In genomic region chr13:39765801-39766463, GRCh38 we compare ENCODE assay signal across 8 cellular contexts.
A peak's percentile ranks its signal among the peaks of the same experiment; 100 is the strongest.
DNase-seq lines count a peak whose midpoint lies in the region.

No MANE protein-coding gene starts in this region.

- peak; percentile 16 for DNase-seq in H4 (ENCODE audit: low spot score)
- DNase-seq in NCI-H345 (lab: John Stamatoyannopoulos, UW): peak; percentile 71
- peak; percentile 79 for DNase-seq in astrocyte of the hippocampus (ENCODE audit: low read depth, low spot score)
- DNase-seq in kidney tubule cell (ENCODE audit: low spot score): peak; percentile 21
- peak; percentile 66 for DNase-seq in superior temporal gyrus (ENCODE audit: extremely low spot score)
- DNase-seq in AML-193 (lab: John Stamatoyannopoulos, UW): no peak
- DNase-seq in SKM-1 treated with dmso at 0.1 percent for 144 hours (lab: John Stamatoyannopoulos, UW; ENCODE audit: unreplicated experiment): no peak
- no peak for DNase-seq in effector CD8-positive, alpha-beta T cell (lab: John Stamatoyannopoulos, UW)

Comparison
In these comparisons a context has a peak if more than half of its experiments do, and no peak if none do; other contexts are left out.
1. DNase-seq: peak in H4 (single experiment), NCI-H345 (single experiment), astrocyte of the hippocampus (single experiment), kidney tubule cell (single experiment) and superior temporal gyrus (single experiment); none in AML-193 (0 of 2), SKM-1 treated with dmso at 0.1 percent for 144 hours (single experiment) and effector CD8-positive, alpha-beta T cell (single experiment).